14 cellular contexts compared by ENCODE assay signal in the genomic region with DNA sequence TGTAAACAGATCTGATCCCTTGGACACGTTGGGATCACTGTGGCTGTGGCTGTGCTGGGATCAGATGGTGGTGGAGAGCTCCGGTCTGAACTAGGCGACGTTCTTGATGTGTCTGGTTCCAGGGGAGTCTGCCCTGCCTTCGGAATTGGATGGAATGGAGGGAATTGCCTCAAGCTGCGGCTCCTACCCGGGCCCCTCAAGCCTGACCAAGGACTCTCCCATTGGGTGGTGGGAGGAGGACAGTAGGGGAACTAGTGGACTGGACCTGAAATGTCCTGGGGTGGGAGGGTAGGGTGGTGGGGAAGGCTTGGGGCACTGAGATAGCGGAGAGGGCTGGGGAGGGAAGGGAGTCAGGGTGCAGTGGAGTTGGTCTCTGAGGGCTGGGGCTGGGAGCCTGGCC.
DNase-seq lines count a peak whose midpoint lies in the region; ATAC-seq and TF ChIP-seq lines count a peak whose summit lies in the region.
"Had no signal": no experiment of that assay in that cellular context is flagged by ENCODE, and none has a peak within 500 bp of the region (broad histone marks: within the 10 kb centered on the region; RNA-seq: fewer than 3 reads in every experiment).

No MANE protein-coding gene starts in this region.

- H3K27me3 Mint-ChIP-seq in activated naive CD4-positive, alpha-beta T cell treated with anti-CD3 and anti-CD28 coated beads, Interleukin-2, amount 10 ng/mL, durations not matched to agents 7 days and 5 days, result no peaks in the 10 kb centered on the region
- H3K27me3 Mint-ChIP-seq in stimulated activated naive CD8-positive, alpha-beta T cell treated with anti-CD3 and anti-CD28 coated beads, Interleukin-15, amount 100 ng/mL, for 72 hours, result no peaks in the 10 kb centered on the region

- H3K27me3 ChIP-seq in WERI-Rb-1 (ENCODE audit: insufficient read depth, low read depth, severe bottlenecking) (no peaks in the 10 kb centered on the region), stomach smooth muscle (ENCODE audit: control insufficient read depth in 1 of 2, insufficient read depth in 2 of 2, low read length in 2 of 2) (no peaks in the 10 kb centered on the region)
- H3K27me3 ChIP-seq: ovary had no signal

- H3K27ac Mint-ChIP-seq in activated naive CD4-positive, alpha-beta T cell treated with anti-CD3 and anti-CD28 coated beads, Interleukin-2, amount 10 ng/mL, durations not matched to agents 7 days and 5 days, result peak overlapping the region; percentile 62
- peak overlapping the region in 1 of 2 donors; percentile 54 for H3K27ac Mint-ChIP-seq in stimulated activated naive CD8-positive, alpha-beta T cell treated with anti-CD3 and anti-CD28 coated beads, Interleukin-15, amount 100 ng/mL, for 72 hours

- H3K9me3 ChIP-seq in WERI-Rb-1 (ENCODE audit: severe bottlenecking) (no peaks in the 10 kb centered on the region), stomach smooth muscle (ENCODE audit: control insufficient read depth in 2 of 2, low read length in 2 of 2) (no peaks in the 10 kb centered on the region)
- H3K9me3 ChIP-seq: ovary had no signal

- TF ChIP-seq CTCF in WERI-Rb-1 (IDR thresholded peaks at IDR 0.05; ENCODE audit: low read depth, low read length), result no peak

- no peaks in the 10 kb centered on the region for H3K9me3 Mint-ChIP-seq in activated naive CD4-positive, alpha-beta T cell treated with anti-CD3 and anti-CD28 coated beads, Interleukin-2, amount 10 ng/mL, durations not matched to agents 7 days and 5 days
- H3K9me3 Mint-ChIP-seq in stimulated activated naive CD8-positive, alpha-beta T cell treated with anti-CD3 and anti-CD28 coated beads, Interleukin-15, amount 100 ng/mL, for 72 hours, result no peaks in the 10 kb centered on the region

- H3K9ac ChIP-seq in stomach smooth muscle (ENCODE audit: low read length in 2 of 2), result no peak overlapping the region

- H3K36me3 Mint-ChIP-seq in activated naive CD4-positive, alpha-beta T cell treated with anti-CD3 and anti-CD28 coated beads, Interleukin-2, amount 10 ng/mL, durations not matched to agents 7 days and 5 days, result no peaks in the 10 kb centered on the region

- no peaks in the 10 kb centered on the region for H3K36me3 ChIP-seq in WERI-Rb-1
- H3K36me3 ChIP-seq in stomach smooth muscle (ENCODE audit: control insufficient read depth in 2 of 2, insufficient read depth in 2 of 2, low read length in 2 of 2), result peaks cover 0 to 2% of the 10 kb centered on the region in 2 donors
- H3K36me3 ChIP-seq: ovary had no signal

- peaks cover 41% of the 10 kb centered on the region for H3K4me1 Mint-ChIP-seq in activated naive CD4-positive, alpha-beta T cell treated with anti-CD3 and anti-CD28 coated beads, Interleukin-2, amount 10 ng/mL, durations not matched to agents 7 days and 5 days
- peaks cover 51% of the 10 kb centered on the region for H3K4me1 Mint-ChIP-seq in stimulated activated naive CD8-positive, alpha-beta T cell treated with anti-CD3 and anti-CD28 coated beads, Interleukin-15, amount 100 ng/mL, for 72 hours

- peak overlapping the region; percentile 40 for H3K4me3 Mint-ChIP-seq in activated naive CD4-positive, alpha-beta T cell treated with anti-CD3 and anti-CD28 coated beads, Interleukin-2, amount 10 ng/mL, durations not matched to agents 7 days and 5 days
- peak overlapping the region in 1 of 2 donors; percentile 13 for H3K4me3 Mint-ChIP-seq in stimulated activated naive CD8-positive, alpha-beta T cell treated with anti-CD3 and anti-CD28 coated beads, Interleukin-15, amount 100 ng/mL, for 72 hours

- CTCF ChIA-PET in activated naive CD4-positive, alpha-beta T cell treated with anti-CD3 and anti-CD28 coated beads, Interleukin-2, amount 10 ng/mL, durations not matched to agents 7 days and 5 days (lab: Charles Lee), result interaction anchor here (1.7 kb wide), 1 partner anchor 113 kb away, joined by 6 read pairs; no protein-coding TSS in a partner anchor

- H3K27ac ChIP-seq in WERI-Rb-1 (peak overlapping the region; percentile 98), stomach smooth muscle (ENCODE audit: low read length) (peak overlapping the region; percentile 99)
- H3K27ac ChIP-seq: ovary had no signal

- H3K4me3 ChIP-seq in WERI-Rb-1 (ENCODE audit: low read depth, low read length) (no peak overlapping the region), stomach smooth muscle (ENCODE audit: low read length in 2 of 2) (peak overlapping the region in 1 of 2 donors; percentile 15)
- H3K4me3 ChIP-seq: ovary had no signal

- H3K4me1 ChIP-seq in stomach smooth muscle (ENCODE audit: control insufficient read depth, insufficient read depth, low read length), result peaks cover 36% of the 10 kb centered on the region

- DNase-seq in activated naive CD4-positive, alpha-beta T cell treated with anti-CD3 and anti-CD28 coated beads, Interleukin-2, amount 10 ng/mL, durations not matched to agents 7 days and 5 days, result no peak
- no peak for DNase-seq in activated naive CD4-positive, alpha-beta T cell treated with anti-CD3 and anti-CD28 coated beads, Interleukin-2, amount 50 U/mL, for 16 hours
- DNase-seq in WERI-Rb-1, result no peak
- peak; percentile 36 for DNase-seq in left kidney (ENCODE audit: low read depth, low spot score)
- DNase-seq in stimulated activated naive CD8-positive, alpha-beta T cell treated with anti-CD3 and anti-CD28 coated beads, Interleukin-15, amount 100 ng/mL, for 72 hours, result no peak
- DNase-seq in SIG-M5 treated with dmso at 0.1 percent for 504 hours (lab: John Stamatoyannopoulos, UW; ENCODE audit: unreplicated experiment), result no peak
- DNase-seq: activated gamma-delta T cell treated with Interleukin-2 at 50 U/mL for 16 hours; GOT3; KBM-7; NCI-H2107; stimulated activated CD4-positive, alpha-beta T cell treated with anti-CD3 and anti-CD28 coated beads, Interleukin-4, amount 100 ng/mL, for 24 hours had no signal

- no peak for ATAC-seq in stimulated activated naive CD8-positive, alpha-beta T cell treated with anti-CD3 and anti-CD28 coated beads, Interleukin-15, amount 100 ng/mL, for 72 hours
- no peak for ATAC-seq in HG03378 (IDR thresholded peaks at IDR 0.05; ENCODE audit: unreplicated experiment)
